ENCODE assay signal across 23 cellular contexts in the genomic region with DNA sequence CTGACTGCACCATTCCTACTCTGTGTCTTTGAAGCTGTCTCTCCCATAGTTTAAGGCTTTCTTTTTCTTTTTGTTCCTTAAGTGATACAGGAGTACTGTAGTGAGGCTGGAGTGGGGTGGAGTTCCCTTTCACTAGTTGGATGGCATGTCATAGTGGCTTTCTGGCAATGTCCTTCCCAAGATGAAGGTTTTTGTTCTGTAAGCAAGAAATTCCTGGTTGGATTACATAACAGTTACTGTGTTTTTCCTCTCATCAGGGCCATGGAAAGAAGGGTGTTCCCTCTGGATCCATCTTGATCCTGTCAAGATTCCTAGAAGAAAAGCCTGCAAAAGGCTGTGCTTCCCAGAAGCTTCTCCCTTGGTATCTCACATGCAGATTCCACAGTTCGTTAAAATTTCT.
"Had no signal": no experiment of that assay in that cellular context is flagged by ENCODE, and none has a peak within 500 bp of the region (broad histone marks: within the 10 kb centered on the region; RNA-seq: fewer than 3 reads in every experiment).

No MANE protein-coding gene starts in this region.

- H3K36me3 ChIP-seq: cardiac muscle cell, gastrocnemius medialis, neutrophil, sigmoid colon, thoracic aorta, upper lobe of left lung had no signal

- DNase-seq: activated CD4-positive, alpha-beta T cell treated with anti-CD3 and anti-CD28 coated beads, Interleukin-2, amount 10 ng/mL, durations not matched to agents 24 days and 14 days; activated CD8-positive, alpha-beta T cell treated with anti-CD3 and anti-CD28 coated beads, Interleukin-2, amount 10 ng/mL, durations not matched to agents 7 days and 5 days; activated gamma-delta T cell; activated naive CD4-positive, alpha-beta T cell treated with anti-CD3 and anti-CD28 coated beads, Interleukin-2, amount 50 U/mL, for 16 hours; activated naive CD8-positive, alpha-beta T cell treated with anti-CD3 and anti-CD28 coated beads, Interleukin-2, amount 50 U/mL, for 24 hours; body of pancreas; effector CD4-positive, alpha-beta T cell; erythroblast; gastrocnemius medialis; naive thymus-derived CD8-positive, alpha-beta T cell; sigmoid colon; stimulated activated CD4-positive, alpha-beta T cell treated with anti-CD3 and anti-CD28 coated beads, Interleukin-2, amount 100 ng/mL, for 48 hours; stimulated activated CD8-positive, alpha-beta memory T cell treated with anti-CD3 and anti-CD28 coated beads, Interleukin-4, amount 100 ng/mL, for 48 hours; stimulated activated naive B cell treated with anti-CD40 and anti-IgM and Interleukin-4, amounts not matched to agents 10 μg/mL and 1 μg/mL and 100 μg/mL, for 72 hours; upper lobe of left lung had no signal

- H3K27ac Mint-ChIP-seq: activated CD4-positive, alpha-beta T cell treated with anti-CD3 and anti-CD28 coated beads, Interleukin-2, amount 10 ng/mL, durations not matched to agents 24 days and 14 days; activated CD8-positive, alpha-beta T cell treated with anti-CD3 and anti-CD28 coated beads, Interleukin-2, amount 10 ng/mL, durations not matched to agents 7 days and 5 days; activated naive CD8-positive, alpha-beta T cell treated with anti-CD3 and anti-CD28 coated beads, Interleukin-2, amount 50 U/mL, for 24 hours; activated T-helper 1 cell treated with anti-CD3 and anti-CD28 coated beads, Interleukin-12 subunit alpha, Interleukin-12 subunit beta, Interleukin-2, Interleukin-4 antibody, amounts not matched to agents 30 ng/mL and 10 ng/mL and 1 ng/mL, durations not matched to agents 14 hours and 24 hours and 36 hours; naive thymus-derived CD8-positive, alpha-beta T cell; stimulated activated naive B cell treated with anti-CD40 and anti-IgM and Interleukin-4, amounts not matched to agents 10 μg/mL and 1 μg/mL and 100 μg/mL, for 72 hours had no signal

- H3K4me1 Mint-ChIP-seq: activated CD4-positive, alpha-beta T cell treated with anti-CD3 and anti-CD28 coated beads, Interleukin-2, amount 10 ng/mL, durations not matched to agents 24 days and 14 days; activated naive CD8-positive, alpha-beta T cell treated with anti-CD3 and anti-CD28 coated beads, Interleukin-2, amount 50 U/mL, for 24 hours; naive thymus-derived CD8-positive, alpha-beta T cell; stimulated activated naive B cell treated with anti-CD40 and anti-IgM and Interleukin-4, amounts not matched to agents 10 μg/mL and 1 μg/mL and 100 μg/mL, for 72 hours had no signal

- ATAC-seq: activated CD4-positive, CD25-positive, alpha-beta regulatory T cell treated with anti-CD3 and anti-CD28 coated beads, Interleukin-2, amount 50 U/mL, for 24 hours; activated CD8-positive, alpha-beta T cell treated with anti-CD3 and anti-CD28 coated beads, Interleukin-2, amount 10 ng/mL, durations not matched to agents 7 days and 5 days; activated naive CD8-positive, alpha-beta T cell treated with anti-CD3 and anti-CD28 coated beads, Interleukin-2, amount 50 U/mL, for 24 hours; body of pancreas; naive thymus-derived CD8-positive, alpha-beta T cell; SK-N-SH treated with all-trans-retinoic acid at 6 μM for 48 hours; stimulated activated naive B cell treated with anti-CD40 and anti-IgM and Interleukin-4, amounts not matched to agents 10 μg/mL and 1 μg/mL and 100 μg/mL, for 72 hours had no signal

- H3K27ac ChIP-seq: body of pancreas, cardiac muscle cell, gastrocnemius medialis, neutrophil, thoracic aorta, upper lobe of left lung, VCaP had no signal

- H3K36me3 Mint-ChIP-seq: stimulated activated naive B cell treated with anti-CD40 and anti-IgM and Interleukin-4, amounts not matched to agents 10 μg/mL and 1 μg/mL and 100 μg/mL, for 72 hours had no signal

- H3K4me3 Mint-ChIP-seq: activated CD4-positive, alpha-beta T cell treated with anti-CD3 and anti-CD28 coated beads, Interleukin-2, amount 10 ng/mL, durations not matched to agents 24 days and 14 days; activated CD8-positive, alpha-beta T cell treated with anti-CD3 and anti-CD28 coated beads, Interleukin-2, amount 10 ng/mL, durations not matched to agents 7 days and 5 days; activated naive CD8-positive, alpha-beta T cell treated with anti-CD3 and anti-CD28 coated beads, Interleukin-2, amount 50 U/mL, for 24 hours; activated T-helper 1 cell treated with anti-CD3 and anti-CD28 coated beads, Interleukin-12 subunit alpha, Interleukin-12 subunit beta, Interleukin-2, Interleukin-4 antibody, amounts not matched to agents 30 ng/mL and 10 ng/mL and 1 ng/mL, durations not matched to agents 14 hours and 24 hours and 36 hours; naive thymus-derived CD8-positive, alpha-beta T cell; stimulated activated naive B cell treated with anti-CD40 and anti-IgM and Interleukin-4, amounts not matched to agents 10 μg/mL and 1 μg/mL and 100 μg/mL, for 72 hours had no signal

- H3K9me3 ChIP-seq: body of pancreas, gastrocnemius medialis, neutrophil, sigmoid colon, thoracic aorta, upper lobe of left lung had no signal

- H3K27me3 ChIP-seq: body of pancreas, cardiac muscle cell, gastrocnemius medialis, sigmoid colon, upper lobe of left lung had no signal

- H3K4me3 ChIP-seq: body of pancreas, cardiac muscle cell, gastrocnemius medialis, lung, sigmoid colon, thoracic aorta, upper lobe of left lung had no signal

- H3K4me1 ChIP-seq: body of pancreas, gastrocnemius medialis, sigmoid colon, upper lobe of left lung had no signal

- H3K9me3 Mint-ChIP-seq: activated T-helper 1 cell treated with anti-CD3 and anti-CD28 coated beads, Interleukin-12 subunit alpha, Interleukin-12 subunit beta, Interleukin-2, Interleukin-4 antibody, amounts not matched to agents 30 ng/mL and 10 ng/mL and 1 ng/mL, durations not matched to agents 14 hours and 24 hours and 36 hours had no signal
